ENCODE assay signal across 22 cellular contexts in the genomic region with DNA sequence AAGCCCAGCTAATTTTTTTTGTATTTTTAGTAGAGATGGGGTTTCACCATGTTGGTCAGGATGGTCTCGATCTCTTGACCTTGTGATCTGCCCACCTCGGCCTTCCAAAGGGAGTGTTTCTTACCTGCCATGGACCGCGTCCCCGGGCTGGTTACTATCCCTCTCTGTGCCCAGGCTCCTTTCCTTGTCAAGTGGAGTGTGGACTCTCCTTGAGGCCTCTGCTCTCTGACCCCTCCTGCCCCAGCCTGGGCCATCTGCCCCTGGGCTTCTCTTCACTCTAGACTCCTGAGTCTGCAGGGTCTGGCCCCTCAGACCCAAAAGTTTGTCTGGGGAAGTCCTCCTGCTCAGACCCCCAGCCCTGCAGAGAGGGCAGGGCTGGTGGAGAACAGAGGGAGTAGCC. TPM values are rescaled to one million over a fixed set of nuclear protein-coding genes. Genes with fewer than 3 reads are reported as not detected.
"Had no signal": no experiment of that assay in that cellular context is flagged by ENCODE, and none has a peak within 500 bp of the region (broad histone marks: within the 10 kb centered on the region; RNA-seq: fewer than 3 reads in every experiment).

No MANE protein-coding gene starts in this region.

- DNase-seq: activated CD4-positive, alpha-beta T cell treated with anti-CD3 and anti-CD28 coated beads for 48 hours; activated CD8-positive, alpha-beta T cell treated with anti-CD3 and anti-CD28 coated beads for 36 hours; activated T-cell treated with anti-CD3 and anti-CD28 coated beads for 4 hours; central memory CD4-positive, alpha-beta T cell; effector memory CD4-positive, alpha-beta T cell; foreskin melanocyte; immature natural killer cell; left cardiac atrium; SJCRH30; stimulated activated CD4-positive, alpha-beta T cell treated with anti-CD3 and anti-CD28 coated beads, Interleukin-4, amount 100 ng/mL, for 1 hour; stimulated activated naive B cell treated with anti-CD40 and anti-IgM and Interleukin-4, amounts not matched to agents 10 μg/mL and 1 μg/mL and 100 μg/mL, for 72 hours; SW 1271; trophoblast cell had no signal

- H3K27ac ChIP-seq: ovary, SJCRH30 had no signal

- H3K9me3 ChIP-seq: ovary, SJCRH30 had no signal

- H3K4me3 ChIP-seq: lung, ovary, SJCRH30 had no signal

- ATAC-seq: activated CD8-positive, alpha-beta T cell treated with anti-CD3 and anti-CD28 coated beads for 36 hours; activated naive CD4-positive, alpha-beta T cell treated with anti-CD3 and anti-CD28 coated beads, Interleukin-2, amount 50 U/mL, for 72 hours; WTC11 had no signal

- H3K4me3 Mint-ChIP-seq: activated CD8-positive, alpha-beta T cell treated with anti-CD3 and anti-CD28 coated beads for 36 hours; immature natural killer cell; neural crest cell; stimulated activated naive B cell treated with anti-CD40 and anti-IgM and Interleukin-4, amounts not matched to agents 10 μg/mL and 1 μg/mL and 100 μg/mL, for 72 hours; WTC11 had no signal

- H3K36me3 Mint-ChIP-seq: activated naive CD4-positive, alpha-beta T cell treated with anti-CD3 and anti-CD28 coated beads, Interleukin-2, amount 50 U/mL, for 72 hours; immature natural killer cell; stimulated activated naive B cell treated with anti-CD40 and anti-IgM and Interleukin-4, amounts not matched to agents 10 μg/mL and 1 μg/mL and 100 μg/mL, for 72 hours; WTC11 had no signal

- H3K36me3 ChIP-seq: ovary, SJCRH30 had no signal

- H3K9me3 Mint-ChIP-seq: activated CD8-positive, alpha-beta T cell treated with anti-CD3 and anti-CD28 coated beads for 36 hours; activated naive CD4-positive, alpha-beta T cell treated with anti-CD3 and anti-CD28 coated beads, Interleukin-2, amount 50 U/mL, for 72 hours; activated T-helper 2 cell treated with anti-CD3 and anti-CD28 coated beads, Interferon-gamma antibody, Interleukin-2, Interleukin-4, amounts not matched to agents 10 μg/mL and 5 μg/mL and 100 μg/mL, durations not matched to agents 14 hours and 24 hours and 36 hours; immature natural killer cell; neural crest cell; stimulated activated naive B cell treated with anti-CD40 and anti-IgM and Interleukin-4, amounts not matched to agents 10 μg/mL and 1 μg/mL and 100 μg/mL, for 72 hours; WTC11 had no signal

- H3K4me1 Mint-ChIP-seq: neural crest cell had no signal

- H3K27me3 ChIP-seq: ovary, SJCRH30 had no signal

- H3K4me1 ChIP-seq: SJCRH30 had no signal

- H3K27ac Mint-ChIP-seq: activated CD8-positive, alpha-beta T cell treated with anti-CD3 and anti-CD28 coated beads for 36 hours; activated naive CD4-positive, alpha-beta T cell treated with anti-CD3 and anti-CD28 coated beads, Interleukin-2, amount 50 U/mL, for 72 hours; activated T-helper 2 cell treated with anti-CD3 and anti-CD28 coated beads, Interferon-gamma antibody, Interleukin-2, Interleukin-4, amounts not matched to agents 10 μg/mL and 5 μg/mL and 100 μg/mL, durations not matched to agents 14 hours and 24 hours and 36 hours; immature natural killer cell; stimulated activated naive B cell treated with anti-CD40 and anti-IgM and Interleukin-4, amounts not matched to agents 10 μg/mL and 1 μg/mL and 100 μg/mL, for 72 hours; WTC11 had no signal

RNA-seq across cellular contexts. Expression of a gene that starts 20.7 kb away (rescaled TPM):
- total RNA-seq: subcutaneous adipose tissue had no signal

RNA-seq across cellular contexts. Expression of a gene that starts 35.2 kb away (rescaled TPM):
- total RNA-seq: activated CD8-positive, alpha-beta T cell treated with anti-CD3 and anti-CD28 coated beads for 36 hours; activated naive CD4-positive, alpha-beta T cell treated with anti-CD3 and anti-CD28 coated beads, Interleukin-2, amount 50 U/mL, for 72 hours; activated T-helper 2 cell treated with anti-CD3 and anti-CD28 coated beads, Interferon-gamma antibody, Interleukin-2, Interleukin-4, amounts not matched to agents 10 μg/mL and 5 μg/mL and 100 μg/mL, durations not matched to agents 14 hours and 24 hours and 36 hours; left cardiac atrium; neural crest cell; ovary; SJCRH30; subcutaneous adipose tissue; T-helper 2 cell treated with Interferon-gamma antibody and Interleukin-4, amounts not matched to agents 100 ng/mL and 5 ng/mL, for 36 hours had no signal

RNA-seq across cellular contexts. Expression of a gene that starts 55.5 kb away (rescaled TPM):
- total RNA-seq: activated CD8-positive, alpha-beta T cell treated with anti-CD3 and anti-CD28 coated beads for 36 hours; activated naive CD4-positive, alpha-beta T cell treated with anti-CD3 and anti-CD28 coated beads, Interleukin-2, amount 50 U/mL, for 72 hours; activated T-helper 2 cell treated with anti-CD3 and anti-CD28 coated beads, Interferon-gamma antibody, Interleukin-2, Interleukin-4, amounts not matched to agents 10 μg/mL and 5 μg/mL and 100 μg/mL, durations not matched to agents 14 hours and 24 hours and 36 hours; left cardiac atrium; lung; neural crest cell; ovary; renal cortical epithelial cell; subcutaneous adipose tissue had no signal
